11 cellular contexts compared by ENCODE assay signal in the genomic region with DNA sequence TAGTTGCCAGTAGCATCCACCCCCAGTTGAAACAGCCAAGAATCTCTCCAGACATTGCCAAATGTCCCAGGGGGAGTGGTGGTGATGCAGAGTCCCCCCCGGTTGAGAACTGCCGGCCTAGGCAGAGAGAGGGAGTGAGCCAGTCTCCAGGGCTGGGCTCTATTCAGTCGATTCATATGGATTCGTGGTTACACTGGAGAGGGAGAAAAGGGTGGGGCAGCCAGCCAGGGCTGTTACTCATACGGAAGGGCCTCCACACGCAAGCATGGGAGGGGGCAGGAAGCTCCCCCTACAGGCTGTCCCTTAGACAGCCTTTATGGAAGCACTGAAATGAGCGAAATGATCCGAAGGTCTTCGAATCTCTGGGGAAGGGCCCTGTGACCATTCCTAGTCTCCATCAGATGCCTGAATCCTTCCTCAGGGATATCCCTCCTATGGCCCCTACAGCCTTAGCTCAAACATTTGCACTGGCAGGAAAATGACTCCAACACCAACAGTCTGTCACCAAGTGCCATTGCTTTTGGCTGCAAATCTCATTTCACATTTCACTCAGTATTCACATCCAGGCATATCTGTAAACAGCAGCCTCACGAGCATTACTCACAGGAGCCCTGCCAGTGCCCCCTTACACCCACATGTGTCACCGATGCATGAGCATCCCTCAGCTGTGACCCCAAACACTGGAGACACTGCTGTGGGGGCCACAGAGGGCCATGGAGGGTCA. TPM values are rescaled to one million over a fixed set of nuclear protein-coding genes. Genes with fewer than 3 reads are reported as not detected.
DNase-seq lines count a peak whose midpoint lies in the region; ATAC-seq, FAIRE-seq and TF ChIP-seq lines count a peak whose summit lies in the region.
"Had no signal": no experiment of that assay in that cellular context is flagged by ENCODE, and none has a peak within 500 bp of the region (broad histone marks: within the 10 kb centered on the region; RNA-seq: fewer than 3 reads in every experiment).

No MANE protein-coding gene starts in this region.

- H3K9me3 ChIP-seq in kidney (ENCODE audit: control insufficient read depth in 1 of 2, low read length in 2 of 2) = no peaks in the 10 kb centered on the region
- no peaks in the 10 kb centered on the region for H3K9me3 ChIP-seq in naive thymus-derived CD4-positive, alpha-beta T cell (ENCODE audit: control insufficient read depth in 2 of 3, low read length in 3 of 3)
- H3K9me3 ChIP-seq: prostate gland had no signal

- peaks cover 4% of the 10 kb centered on the region for H3K27me3 Mint-ChIP-seq in endothelial cell (ENCODE audit: unreplicated experiment)
- peaks cover 4 to 19% (median 17%) of the 10 kb centered on the region in 5 donors for H3K27me3 Mint-ChIP-seq in naive thymus-derived CD4-positive, alpha-beta T cell
- H3K27me3 Mint-ChIP-seq in activated CD8-positive, alpha-beta memory T cell treated with anti-CD3 and anti-CD28 coated beads, Interleukin-2, amount 10 ng/mL, durations not matched to agents 7 days and 5 days = peaks cover 25% of the 10 kb centered on the region

- DNase-seq in AG08396 (ENCODE audit: low spot score) (peak; percentile 83), HT-29 (ENCODE audit: low spot score) (peak; percentile 77), astrocyte of the hippocampus (ENCODE audit: low read depth, low spot score) (peak; percentile 94), kidney (peak; percentile 72), endothelial cell (ENCODE audit: low spot score) (no peak), SIG-M5 treated with dmso at 0.1 percent for 504 hours (lab: John Stamatoyannopoulos, UW; ENCODE audit: unreplicated experiment) (no peak)
- no peak for DNase-seq in naive thymus-derived CD4-positive, alpha-beta T cell
- DNase-seq in activated CD8-positive, alpha-beta memory T cell treated with anti-CD3 and anti-CD28 coated beads, Interleukin-2, amount 10 ng/mL, durations not matched to agents 7 days and 5 days = no peak
- DNase-seq: activated CD4-positive, alpha-beta T cell treated with anti-CD3 and anti-CD28 coated beads for 1 hour; NCI-H1694 treated with DMSO at 0.1 percent for 48 hours had no signal

- H3K27me3 ChIP-seq in naive thymus-derived CD4-positive, alpha-beta T cell (ENCODE audit: control insufficient read depth in 2 of 2, insufficient read depth in 2 of 2, low read length in 2 of 2) = no peaks in the 10 kb centered on the region

- H3K27ac Mint-ChIP-seq in endothelial cell (ENCODE audit: unreplicated experiment) = no peak overlapping the region
- no peak overlapping the region for H3K27ac Mint-ChIP-seq in naive thymus-derived CD4-positive, alpha-beta T cell
- H3K27ac Mint-ChIP-seq in activated CD8-positive, alpha-beta memory T cell treated with anti-CD3 and anti-CD28 coated beads, Interleukin-2, amount 10 ng/mL, durations not matched to agents 7 days and 5 days = no peak overlapping the region

- no peak overlapping the region for H3K4me3 Mint-ChIP-seq in endothelial cell (ENCODE audit: unreplicated experiment)
- no peak overlapping the region for H3K4me3 Mint-ChIP-seq in naive thymus-derived CD4-positive, alpha-beta T cell
- H3K4me3 Mint-ChIP-seq in activated CD8-positive, alpha-beta memory T cell treated with anti-CD3 and anti-CD28 coated beads, Interleukin-2, amount 10 ng/mL, durations not matched to agents 7 days and 5 days = no peak overlapping the region

- no peak overlapping the region for H3K9ac ChIP-seq in kidney (ENCODE audit: low read length in 2 of 2)

- intact Hi-C loops in kidney (cut with DNase I) = no loop called here
- intact Hi-C loops in naive thymus-derived CD4-positive, alpha-beta T cell (cut with micrococcal nuclease) = no loop called here

- H3K36me3 Mint-ChIP-seq in endothelial cell (ENCODE audit: low read depth, unreplicated experiment) = no peaks in the 10 kb centered on the region
- no peaks in the 10 kb centered on the region for H3K36me3 Mint-ChIP-seq in naive thymus-derived CD4-positive, alpha-beta T cell
- no peaks in the 10 kb centered on the region for H3K36me3 Mint-ChIP-seq in activated CD8-positive, alpha-beta memory T cell treated with anti-CD3 and anti-CD28 coated beads, Interleukin-2, amount 10 ng/mL, durations not matched to agents 7 days and 5 days

- POLR2A ChIA-PET in naive thymus-derived CD4-positive, alpha-beta T cell (lab: Charles Lee) = no interaction called here

- no peak overlapping the region for H3K4me3 ChIP-seq in kidney (ENCODE audit: low read length in 2 of 2)
- H3K4me3 ChIP-seq in naive thymus-derived CD4-positive, alpha-beta T cell (ENCODE audit: low read length) = no peak overlapping the region
- H3K4me3 ChIP-seq: prostate gland had no signal

- no peak overlapping the region for H3K27ac ChIP-seq in kidney (ENCODE audit: low read depth in 2 of 2, low read length in 2 of 2)
- no peak overlapping the region for H3K27ac ChIP-seq in naive thymus-derived CD4-positive, alpha-beta T cell (ENCODE audit: low read depth, low read length)
- H3K27ac ChIP-seq: prostate gland had no signal

- H3K36me3 ChIP-seq in kidney (ENCODE audit: control insufficient read depth in 1 of 2, insufficient read depth in 2 of 2, low read length in 2 of 2) = no peaks in the 10 kb centered on the region
- no peaks in the 10 kb centered on the region for H3K36me3 ChIP-seq in naive thymus-derived CD4-positive, alpha-beta T cell (ENCODE audit: control insufficient read depth in 2 of 3, insufficient read depth in 3 of 3, low read length in 3 of 3)
- H3K36me3 ChIP-seq: prostate gland had no signal

- H3K9me3 Mint-ChIP-seq in endothelial cell (ENCODE audit: unreplicated experiment) = no peaks in the 10 kb centered on the region
- H3K9me3 Mint-ChIP-seq in naive thymus-derived CD4-positive, alpha-beta T cell = peaks cover 0 to 1% (median 0%) of the 10 kb centered on the region in 11 donors
- no peaks in the 10 kb centered on the region for H3K9me3 Mint-ChIP-seq in activated CD8-positive, alpha-beta memory T cell treated with anti-CD3 and anti-CD28 coated beads, Interleukin-2, amount 10 ng/mL, durations not matched to agents 7 days and 5 days (ENCODE audit: low read depth)

- TF ChIP-seq CTCF in kidney (IDR thresholded peaks at IDR 0.05; ENCODE audit: borderline replicate concordance, extremely low read depth, insufficient read depth) (no peak), endothelial cell (IDR thresholded peaks at IDR 0.05; ENCODE audit: unreplicated experiment) (no peak)

- peaks cover 20% of the 10 kb centered on the region for H3K4me1 Mint-ChIP-seq in endothelial cell (ENCODE audit: unreplicated experiment)
- H3K4me1 Mint-ChIP-seq in naive thymus-derived CD4-positive, alpha-beta T cell = peaks cover 0 to 1% (median 0%) of the 10 kb centered on the region in 7 donors
- H3K4me1 Mint-ChIP-seq in activated CD8-positive, alpha-beta memory T cell treated with anti-CD3 and anti-CD28 coated beads, Interleukin-2, amount 10 ng/mL, durations not matched to agents 7 days and 5 days = peaks cover 9% of the 10 kb centered on the region

- CTCF ChIA-PET in naive thymus-derived CD4-positive, alpha-beta T cell (lab: Charles Lee) = no interaction called here
- CTCF ChIA-PET in activated CD8-positive, alpha-beta memory T cell treated with anti-CD3 and anti-CD28 coated beads, Interleukin-2, amount 10 ng/mL, durations not matched to agents 7 days and 5 days (lab: Charles Lee) = interaction anchor here (1.3 to 14.7 kb wide), 2 partner anchors 28 to 71 kb away, joined by 3 to 475 read pairs; partner anchors contain the start of gene POU2F3

- no peak for ATAC-seq in naive thymus-derived CD4-positive, alpha-beta T cell
- ATAC-seq in activated CD8-positive, alpha-beta memory T cell treated with anti-CD3 and anti-CD28 coated beads, Interleukin-2, amount 10 ng/mL, durations not matched to agents 7 days and 5 days = no peak

- FAIRE-seq in kidney (lab: Jason Lieb, UNC) = no peak

- H3K4me1 ChIP-seq in kidney (ENCODE audit: control insufficient read depth in 1 of 2, insufficient read depth in 1 of 2, low read depth in 1 of 2, low read length in 2 of 2) = no peaks in the 10 kb centered on the region
- no peaks in the 10 kb centered on the region for H3K4me1 ChIP-seq in naive thymus-derived CD4-positive, alpha-beta T cell (ENCODE audit: control insufficient read depth in 2 of 2, insufficient read depth in 2 of 2, low read length in 2 of 2)

RNA-seq across cellular contexts. Expression of gene TLCD5, which starts 18.4 kb away (rescaled TPM):
- total RNA-seq in HT-29 (2014; rRNA removed; shearing (Covaris generic)) = 0.38 and 0.44 TPM in 2 replicates
- total RNA-seq in kidney = 6.0 TPM
- polyA plus RNA-seq in kidney (ENCODE audit: insufficient read depth, low read depth, low replicate concordance) = 4.9 TPM
- total RNA-seq in endothelial cell (ENCODE audit: unreplicated experiment) = 15.2 TPM
- under 1 TPM in 3 of 5 experiments, not detected in 2; 0.11 to 0.48 (median 0.17) TPM for total RNA-seq in naive thymus-derived CD4-positive, alpha-beta T cell
- polyA plus RNA-seq in naive thymus-derived CD4-positive, alpha-beta T cell = not detected
- 1 to 10 TPM; 1.4 to 4.0 TPM for total RNA-seq in activated CD8-positive, alpha-beta memory T cell treated with anti-CD3 and anti-CD28 coated beads, Interleukin-2, amount 10 ng/mL, durations not matched to agents 7 days and 5 days

RNA-seq across cellular contexts. Expression of gene ARHGEF12, which starts 29.5 kb away (rescaled TPM):
- total RNA-seq in HT-29 (2014; rRNA removed; shearing (Covaris generic)) = 44.7 and 45.1 TPM in 2 replicates
- total RNA-seq in kidney (161 TPM), endothelial cell (ENCODE audit: unreplicated experiment) (128 TPM)
- polyA plus RNA-seq in kidney (ENCODE audit: insufficient read depth, low read depth, low replicate concordance) = 21.1 TPM
- total RNA-seq in naive thymus-derived CD4-positive, alpha-beta T cell = 10 to 100 TPM in 2 of 5 experiments, 1 to 10 TPM in 3; 1.9 to 13.1 (median 3.5) TPM
- under 1 TPM; 0.38 to 0.49 TPM for polyA plus RNA-seq in naive thymus-derived CD4-positive, alpha-beta T cell
- 10 to 100 TPM; 44.6 to 61.1 TPM for total RNA-seq in activated CD8-positive, alpha-beta memory T cell treated with anti-CD3 and anti-CD28 coated beads, Interleukin-2, amount 10 ng/mL, durations not matched to agents 7 days and 5 days

Comparison
In these comparisons a context has a peak if more than half of its experiments do, and no peak if none do; other contexts are left out.
1. DNase-seq: peak in AG08396 (single experiment), HT-29 (single experiment), astrocyte of the hippocampus (single experiment) and kidney (single experiment); none in endothelial cell (single experiment), naive thymus-derived CD4-positive, alpha-beta T cell (0 of 9), activated CD8-positive, alpha-beta memory T cell treated with anti-CD3 and anti-CD28 coated beads, Interleukin-2, amount 10 ng/mL, durations not matched to agents 7 days and 5 days (single experiment) and SIG-M5 treated with dmso at 0.1 percent for 504 hours (single experiment).